In genomic region chr5:82312373-82312856, GRCh38 we compare ENCODE assay signal across 8 cellular contexts. TPM values are rescaled to one million over a fixed set of nuclear protein-coding genes. Genes with fewer than 3 reads are reported as not detected.
DNase-seq lines count a peak whose midpoint lies in the region; ATAC-seq lines count a peak whose summit lies in the region.

No MANE protein-coding gene starts in this region.

- no peaks in the 10 kb centered on the region for H3K4me1 ChIP-seq in adipocyte (ENCODE audit: control insufficient read depth, insufficient read depth, low read length)

- peak; percentile 72 for DNase-seq in D341Med (ENCODE audit: low spot score)
- peak; percentile 55 to 63 for DNase-seq in NOMO-1 (lab: John Stamatoyannopoulos, UW; ENCODE audit: unreplicated experiment in 2 of 2)
- DNase-seq in adipocyte (ENCODE audit: low read depth) = peak; percentile 95
- DNase-seq in left cardiac atrium = peak; percentile 69
- peak; percentile 82 for DNase-seq in sciatic nerve (ENCODE audit: low spot score)

- no peaks in the 10 kb centered on the region for H3K36me3 ChIP-seq in adipocyte (ENCODE audit: control insufficient read depth, insufficient read depth, low read length, severe bottlenecking)

- intact Hi-C loops in left cardiac atrium (cut with DNase I) = loop anchor here in 1 of 2 donors (2.0 kb wide), 1 partner anchor 1250 kb away; no protein-coding TSS in a partner anchor
- intact Hi-C loops in sciatic nerve (cut with DNase I) = no loop called here

- ATAC-seq in HG02885 (IDR thresholded peaks at IDR 0.05; ENCODE audit: poor library complexity, unreplicated experiment) (peak; percentile 52), left cardiac atrium (peak; percentile 85 to 86), sciatic nerve (peak; percentile 86), GM18873 (IDR thresholded peaks at IDR 0.05; ENCODE audit: low FRiP score, unreplicated experiment) (no peak), HG03460 (IDR thresholded peaks at IDR 0.05; ENCODE audit: unreplicated experiment) (no peak)

- H3K4me3 ChIP-seq in adipocyte (ENCODE audit: low read length) = no peak overlapping the region

- H3K9me3 ChIP-seq in adipocyte (ENCODE audit: control insufficient read depth, low read length) = no peaks in the 10 kb centered on the region

- H3K9ac ChIP-seq in adipocyte (ENCODE audit: low read length) = peak overlapping the region; percentile 59

- no peaks in the 10 kb centered on the region for H3K27me3 ChIP-seq in adipocyte (replicated peaks; ENCODE audit: control insufficient read depth, insufficient read depth, low read length)

RNA-seq across cellular contexts. Expression of gene RPS23, which starts 34.3 kb away (rescaled TPM):
- total RNA-seq in left cardiac atrium (1,000 to 10,000 TPM; 1,197 to 1,309 TPM), sciatic nerve (1,454 TPM)

Comparison
In these comparisons a context has a peak if more than half of its experiments do, and no peak if none do; other contexts are left out.
1. ATAC-seq: peak in HG02885 (single experiment), left cardiac atrium (2 of 2) and sciatic nerve (single experiment); none in GM18873 (single experiment) and HG03460 (single experiment).
2. Peak in every context shown above with its lines, with median percentiles within 50 percentile points of each other: DNase-seq.